ENCODE assay signal across 8 cellular contexts in genomic region chr14:76810953-76811400, GRCh38. TPM values are rescaled to one million over a fixed set of nuclear protein-coding genes. Genes with fewer than 3 reads are reported as not detected.
A peak's percentile ranks its signal among the peaks of the same experiment; 100 is the strongest.
DNase-seq lines count a peak whose midpoint lies in the region; ATAC-seq, FAIRE-seq and TF ChIP-seq lines count a peak whose summit lies in the region.

No MANE protein-coding gene starts in this region.

- peak overlapping the region; percentile 81 to 98 (median 92) for H3K4me3 Mint-ChIP-seq in CD4-positive, alpha-beta memory T cell

- TF ChIP-seq CTCF in cardiac fibroblast (IDR thresholded peaks at IDR 0.05; ENCODE audit: low read depth, low read length): peak; percentile 68
- TF ChIP-seq CTCF in testis (IDR thresholded peaks at IDR 0.05): peak in 2 of 3 experiments; percentile 26 to 46
- TF ChIP-seq CTCF in omental fat pad (IDR thresholded peaks at IDR 0.05): no peak

- ATAC-seq in GM18520 (IDR thresholded peaks at IDR 0.05; ENCODE audit: unreplicated experiment): no peak
- no peak for ATAC-seq in omental fat pad (ENCODE audit: low FRiP score)

- no peaks in the 10 kb centered on the region for H3K9me3 ChIP-seq in CD4-positive, alpha-beta memory T cell (ENCODE audit: control insufficient read depth in 1 of 2, low read length in 2 of 2)
- H3K9me3 ChIP-seq in testis: no peaks in the 10 kb centered on the region

- peak; percentile 86 for FAIRE-seq in GM18507 (lab: Jason Lieb, UNC)

- H3K36me3 ChIP-seq in CD4-positive, alpha-beta memory T cell (ENCODE audit: insufficient read depth, low read length): peaks cover 28% of the 10 kb centered on the region
- no peaks in the 10 kb centered on the region for H3K36me3 ChIP-seq in testis (ENCODE audit: low read depth, missing control alignments)

- CTCF ChIA-PET in CD4-positive, alpha-beta memory T cell (lab: Charles Lee; ENCODE audit: partially characterized antibody): interaction anchor here (0.7 to 6.7 kb wide), 11 partner anchors 8 to 505 kb away, joined by 3 to 74 read pairs (median 4); no protein-coding TSS in a partner anchor

- peak overlapping the region; percentile 71 to 97 (median 89) for H3K27ac Mint-ChIP-seq in CD4-positive, alpha-beta memory T cell

- no peaks in the 10 kb centered on the region for H3K9me3 Mint-ChIP-seq in CD4-positive, alpha-beta memory T cell

- DNase-seq in CD4-positive, alpha-beta memory T cell: peak in 4 of 5 donors; percentile 16 to 38 (median 29)
- DNase-seq in GM18507 (ENCODE audit: extremely low spot score, insufficient read length, low read depth) (no peak), OCI-M1 (lab: John Stamatoyannopoulos, UW) (peak; percentile 55), cardiac fibroblast (ENCODE audit: low read depth in 2 of 2) (peak; percentile 58 to 64), left kidney (ENCODE audit: low read depth, low spot score) (peak; percentile 39), testis (peak; percentile 64), omental fat pad (ENCODE audit: low spot score) (no peak)

- H3K36me3 Mint-ChIP-seq in CD4-positive, alpha-beta memory T cell: peaks cover 28 to 33% of the 10 kb centered on the region in 2 donors

- peaks cover 21 to 37% (median 29%) of the 10 kb centered on the region in 4 donors for H3K4me1 Mint-ChIP-seq in CD4-positive, alpha-beta memory T cell

- H3K4me3 ChIP-seq in CD4-positive, alpha-beta memory T cell (ENCODE audit: low read length in 2 of 2): peak overlapping the region in 1 of 2 donors; percentile 17
- H3K4me3 ChIP-seq in cardiac fibroblast (replicated peaks in 1 of 2; ENCODE audit: low read depth in 2 of 2, low read length in 2 of 2) (peak overlapping the region in 1 of 2 donors; percentile 82), testis (no peak overlapping the region)

- whole genome bisulfite sequencing in testis, 2 donors: 6 to 8% methylated on average over 9 of the region's 9 CpGs

- peaks cover 0 to 2% of the 10 kb centered on the region in 2 donors for H3K27me3 Mint-ChIP-seq in CD4-positive, alpha-beta memory T cell

- intact Hi-C loops in CD4-positive, alpha-beta memory T cell (cut with micrococcal nuclease): loop anchor here (1.0 to 5.0 kb wide), 4 partner anchors 26 to 659 kb away; partner anchors contain the start of genes GPATCH2L, SAMD15 and TMED8
- intact Hi-C loops in testis (cut with DNase I; ENCODE audit: low total_unique reads): no loop called here

- peak overlapping the region; percentile 0 for H3K27ac ChIP-seq in CD4-positive, alpha-beta memory T cell (ENCODE audit: low read depth, low read length)
- no peak overlapping the region for H3K27ac ChIP-seq in testis

- H3K27me3 ChIP-seq in CD4-positive, alpha-beta memory T cell (ENCODE audit: insufficient read depth, low read length): no peaks in the 10 kb centered on the region
- H3K27me3 ChIP-seq in testis: no peaks in the 10 kb centered on the region

- peaks cover 24% of the 10 kb centered on the region for H3K4me1 ChIP-seq in CD4-positive, alpha-beta memory T cell (ENCODE audit: insufficient read depth, low read length)
- peaks cover 18% of the 10 kb centered on the region for H3K4me1 ChIP-seq in testis

- POLR2A ChIA-PET in CD4-positive, alpha-beta memory T cell (lab: Charles Lee; ENCODE audit: partially characterized antibody): interaction anchor here (0.8 to 2.7 kb wide), 5 partner anchors 42 to 510 kb away, joined by 3 to 13 read pairs (median 4); partner anchors contain the start of genes GSTZ1, POMT2 and VASH1

- no peak for TF ChIP-seq POLR2A in testis (IDR thresholded peaks at IDR 0.05)

RNA-seq across cellular contexts. Expression of gene ANGEL1, which starts 1.7 kb away (rescaled TPM):
- total RNA-seq in CD4-positive, alpha-beta memory T cell: 10 to 100 TPM; 26.1 to 28.0 TPM
- polyA plus RNA-seq in CD4-positive, alpha-beta memory T cell: 10 to 100 TPM; 17.9 to 32.0 TPM
- total RNA-seq in testis (100 to 1,000 TPM; 126 to 132 TPM), omental fat pad (10 to 100 TPM; 11.8 to 18.8 (median 16.3) TPM)
- polyA plus RNA-seq in testis (ENCODE audit: insufficient read depth, low read depth, low replicate concordance): 150 TPM

RNA-seq across cellular contexts. Expression of gene LRRC74A, which starts 15.2 kb away (rescaled TPM):
- not detected for total RNA-seq in CD4-positive, alpha-beta memory T cell
- polyA plus RNA-seq in CD4-positive, alpha-beta memory T cell: not detected
- total RNA-seq in testis (10 to 100 TPM in 1 of 2 donors, 1 to 10 TPM in 1; 5.9 to 28.7 TPM), omental fat pad (not detected)
- 32.5 TPM for polyA plus RNA-seq in testis (ENCODE audit: insufficient read depth, low read depth, low replicate concordance)

RNA-seq across cellular contexts. Expression of gene VASH1, which starts 49.7 kb away (rescaled TPM):
- total RNA-seq in CD4-positive, alpha-beta memory T cell: 10 to 100 TPM in 1 of 2 experiments, 1 to 10 TPM in 1; 9.3 to 12.6 TPM
- 1 to 10 TPM in 1 of 2 donors, under 1 TPM in 1; 0.59 to 1.8 TPM for polyA plus RNA-seq in CD4-positive, alpha-beta memory T cell
- total RNA-seq in testis (10 to 100 TPM; 26.6 to 31.7 TPM), omental fat pad (10 to 100 TPM in 2 of 4 donors, 1 to 10 TPM in 2; 5.6 to 22.9 (median 11.0) TPM)
- polyA plus RNA-seq in testis (ENCODE audit: insufficient read depth, low read depth, low replicate concordance): 32.0 TPM

Comparison
In these comparisons a context has a peak if more than half of its experiments do, and no peak if none do; other contexts are left out.
1. DNase-seq: peak in CD4-positive, alpha-beta memory T cell (4 of 5), OCI-M1 (single experiment), cardiac fibroblast (2 of 2), left kidney (single experiment) and testis (single experiment); none in GM18507 (single experiment) and omental fat pad (single experiment).
2. CTCF ChIP-seq: peak in cardiac fibroblast (single experiment) and testis (2 of 3); none in omental fat pad (0 of 3).
3. RNA of gene ANGEL1, which starts 1.7 kb away (total RNA-seq): 126 to 132 TPM in testis; 26.1 to 28.0 TPM in CD4-positive, alpha-beta memory T cell and 11.8 to 18.8 TPM in omental fat pad; every median in the first group is over 4 times any median in the second.
4. RNA of gene LRRC74A, which starts 15.2 kb away (total RNA-seq): 5.9 to 28.7 TPM in testis; not detected in CD4-positive, alpha-beta memory T cell and not detected in omental fat pad; every median in the first group is over 4 times any median in the second.